8 cellular contexts compared by ENCODE assay signal in genomic region chr17:50903604-50904521, GRCh38. TPM values are rescaled to one million over a fixed set of nuclear protein-coding genes. Genes with fewer than 3 reads are reported as not detected.
DNase-seq lines count a peak whose midpoint lies in the region; ATAC-seq lines count a peak whose summit lies in the region.

No MANE protein-coding gene starts in this region.

- no peaks in the 10 kb centered on the region for H3K27me3 ChIP-seq in right cardiac atrium (ENCODE audit: control insufficient read depth, insufficient read depth)

- in situ Hi-C loops in KBM-7 (cut with MboI; ENCODE audit: low pct_unique_long_range_greater_than_20kb, low sequenced_read_pairs), result no loop called here

- H3K4me1 Mint-ChIP-seq in activated T-helper 1 cell treated with anti-CD3 and anti-CD28 coated beads, Interleukin-12 subunit alpha, Interleukin-12 subunit beta, Interleukin-2, Interleukin-4 antibody, amounts not matched to agents 30 ng/mL and 10 ng/mL and 1 ng/mL, durations not matched to agents 14 hours and 24 hours and 36 hours (ENCODE audit: low read depth), result peaks cover 33% of the 10 kb centered on the region

- H3K27me3 Mint-ChIP-seq in activated T-helper 1 cell treated with anti-CD3 and anti-CD28 coated beads, Interleukin-12 subunit alpha, Interleukin-12 subunit beta, Interleukin-2, Interleukin-4 antibody, amounts not matched to agents 30 ng/mL and 10 ng/mL and 1 ng/mL, durations not matched to agents 14 hours and 24 hours and 36 hours (ENCODE audit: insufficient read depth), result no peaks in the 10 kb centered on the region

- no peaks in the 10 kb centered on the region for H3K9me3 Mint-ChIP-seq in activated T-helper 1 cell treated with anti-CD3 and anti-CD28 coated beads, Interleukin-12 subunit alpha, Interleukin-12 subunit beta, Interleukin-2, Interleukin-4 antibody, amounts not matched to agents 30 ng/mL and 10 ng/mL and 1 ng/mL, durations not matched to agents 14 hours and 24 hours and 36 hours

- no peak for ATAC-seq in right cardiac atrium

- H3K27ac ChIP-seq in right cardiac atrium (ENCODE audit: low read length) (peak overlapping the region; percentile 65), temporal lobe (ENCODE audit: low read depth, low read length) (peak overlapping the region; percentile 22)

- peaks cover 6% of the 10 kb centered on the region for H3K4me1 ChIP-seq in right cardiac atrium (ENCODE audit: control insufficient read depth, insufficient read depth, low read length)

- peak overlapping the region; percentile 68 for H3K27ac Mint-ChIP-seq in activated T-helper 1 cell treated with anti-CD3 and anti-CD28 coated beads, Interleukin-12 subunit alpha, Interleukin-12 subunit beta, Interleukin-2, Interleukin-4 antibody, amounts not matched to agents 30 ng/mL and 10 ng/mL and 1 ng/mL, durations not matched to agents 14 hours and 24 hours and 36 hours

- WGBS in right cardiac atrium, result 78% methylated on average over 10 of the region's 10 CpGs

- intact Hi-C loops in activated T-helper 1 cell treated with anti-CD3 and anti-CD28 coated beads, Interleukin-12 subunit alpha, Interleukin-12 subunit beta, Interleukin-2, Interleukin-4 antibody, amounts not matched to agents 30 ng/mL and 10 ng/mL and 1 ng/mL, durations not matched to agents 14 hours and 24 hours and 36 hours (cut with micrococcal nuclease), result no loop called here
- intact Hi-C loops in right cardiac atrium (cut with DNase I), result no loop called here

- peaks cover 3% of the 10 kb centered on the region for H3K36me3 Mint-ChIP-seq in activated T-helper 1 cell treated with anti-CD3 and anti-CD28 coated beads, Interleukin-12 subunit alpha, Interleukin-12 subunit beta, Interleukin-2, Interleukin-4 antibody, amounts not matched to agents 30 ng/mL and 10 ng/mL and 1 ng/mL, durations not matched to agents 14 hours and 24 hours and 36 hours (ENCODE audit: low read depth)

- DNase-seq in stimulated activated CD4-positive, alpha-beta T cell treated with anti-CD3 and anti-CD28 coated beads, Interleukin-12 subunit alpha, Interleukin-12 subunit beta, amount 100 ng/mL, for 48 hours (ENCODE audit: low read depth in 2 of 3, low spot score in 1 of 3), result peak in 2 of 3 donors; percentile 22 to 33
- no peak for DNase-seq in stimulated activated CD4-positive, alpha-beta T cell treated with anti-CD3 and anti-CD28 coated beads, Interleukin-4, amount 100 ng/mL, for 1 hour
- DNase-seq in activated T-helper 1 cell treated with anti-CD3 and anti-CD28 coated beads, Interleukin-12 subunit alpha, Interleukin-12 subunit beta, Interleukin-2, Interleukin-4 antibody, amounts not matched to agents 30 ng/mL and 10 ng/mL and 1 ng/mL, durations not matched to agents 14 hours and 24 hours and 36 hours (ENCODE audit: low spot score), result no peak
- DNase-seq in right cardiac atrium (no peak), KBM-7 (no peak), retina (no peak), NCI-H2107 treated with DMSO at 0.1 percent for 48 hours (lab: John Stamatoyannopoulos, UW; ENCODE audit: unreplicated experiment) (no peak)

- no peaks in the 10 kb centered on the region for H3K9me3 ChIP-seq in right cardiac atrium (ENCODE audit: control insufficient read depth, low read length)

- H3K4me3 ChIP-seq in right cardiac atrium (ENCODE audit: low read length), result no peak overlapping the region

- no peak overlapping the region for H3K4me3 Mint-ChIP-seq in activated T-helper 1 cell treated with anti-CD3 and anti-CD28 coated beads, Interleukin-12 subunit alpha, Interleukin-12 subunit beta, Interleukin-2, Interleukin-4 antibody, amounts not matched to agents 30 ng/mL and 10 ng/mL and 1 ng/mL, durations not matched to agents 14 hours and 24 hours and 36 hours

RNA-seq across cellular contexts. Expression of gene TOB1, which starts 37.7 kb away (rescaled TPM):
- total RNA-seq in activated T-helper 1 cell treated with anti-CD3 and anti-CD28 coated beads, Interleukin-12 subunit alpha, Interleukin-12 subunit beta, Interleukin-2, Interleukin-4 antibody, amounts not matched to agents 30 ng/mL and 10 ng/mL and 1 ng/mL, durations not matched to agents 14 hours and 24 hours and 36 hours, result 29.6 and 35.5 TPM in 2 replicates
- total RNA-seq in right cardiac atrium (10 to 100 TPM; 51.0 to 73.2 (median 65.0) TPM), temporal lobe (12.3 TPM)
- 31.0 TPM for polyA plus RNA-seq in right cardiac atrium

Comparison
In these comparisons a context has a peak if more than half of its experiments do, and no peak if none do; other contexts are left out.
1. DNase-seq: peak in stimulated activated CD4-positive, alpha-beta T cell treated with anti-CD3 and anti-CD28 coated beads, Interleukin-12 subunit alpha, Interleukin-12 subunit beta, amount 100 ng/mL, for 48 hours (2 of 3); none in stimulated activated CD4-positive, alpha-beta T cell treated with anti-CD3 and anti-CD28 coated beads, Interleukin-4, amount 100 ng/mL, for 1 hour (single experiment), activated T-helper 1 cell treated with anti-CD3 and anti-CD28 coated beads, Interleukin-12 subunit alpha, Interleukin-12 subunit beta, Interleukin-2, Interleukin-4 antibody, amounts not matched to agents 30 ng/mL and 10 ng/mL and 1 ng/mL, durations not matched to agents 14 hours and 24 hours and 36 hours (single experiment), right cardiac atrium (0 of 3), KBM-7 (single experiment), retina (single experiment) and NCI-H2107 treated with DMSO at 0.1 percent for 48 hours (single experiment).